Comparison of ENCODE assay signal across 9 cellular contexts in the genomic region with DNA sequence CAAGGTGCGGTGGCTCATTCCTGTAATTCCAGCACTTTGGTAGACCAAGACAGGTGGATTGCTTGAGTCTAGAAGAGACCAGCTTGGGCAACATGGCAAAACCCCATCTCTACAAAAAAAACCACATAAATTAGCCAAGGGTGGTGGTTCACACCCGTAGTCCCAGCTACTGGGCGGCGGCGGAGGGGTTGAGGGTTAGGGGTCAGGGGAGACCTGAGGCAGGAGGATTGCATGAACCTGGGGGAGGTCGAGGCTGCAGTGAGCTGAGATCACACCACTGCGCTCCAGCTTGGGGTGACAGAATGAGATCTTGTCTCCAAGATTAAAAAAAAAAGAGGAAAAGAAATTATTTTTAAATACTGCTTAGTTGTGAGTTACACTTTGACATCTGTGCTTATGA. TPM values are rescaled to one million over a fixed set of nuclear protein-coding genes. Genes with fewer than 3 reads are reported as not detected.
"Had no signal": no experiment of that assay in that cellular context is flagged by ENCODE, and none has a peak within 500 bp of the region (broad histone marks: within the 10 kb centered on the region; RNA-seq: fewer than 3 reads in every experiment).

No MANE protein-coding gene starts in this region.

- H3K9me3 Mint-ChIP-seq: GM23338, H9 had no signal

- H3K4me3 ChIP-seq: GM23338, K562 had no signal

- DNase-seq: H9, HCEC 1CT had no signal

- H3K27ac ChIP-seq: HL-60 had no signal

- H2AFZ ChIP-seq: GM23338 had no signal

- H3K4me3 Mint-ChIP-seq: GM23338, H9 had no signal

- H3K27ac Mint-ChIP-seq: GM23338 had no signal

- H3K4me2 ChIP-seq: GM23338 had no signal

- FAIRE-seq: H1, H54, HepG2, K562 had no signal

RNA-seq across cellular contexts. Expression of a gene that starts 1.3 kb away (rescaled TPM):
- total RNA-seq: GM23338, H1, H9, HepG2, HT1080, K562 had no signal
